In the genomic region with DNA sequence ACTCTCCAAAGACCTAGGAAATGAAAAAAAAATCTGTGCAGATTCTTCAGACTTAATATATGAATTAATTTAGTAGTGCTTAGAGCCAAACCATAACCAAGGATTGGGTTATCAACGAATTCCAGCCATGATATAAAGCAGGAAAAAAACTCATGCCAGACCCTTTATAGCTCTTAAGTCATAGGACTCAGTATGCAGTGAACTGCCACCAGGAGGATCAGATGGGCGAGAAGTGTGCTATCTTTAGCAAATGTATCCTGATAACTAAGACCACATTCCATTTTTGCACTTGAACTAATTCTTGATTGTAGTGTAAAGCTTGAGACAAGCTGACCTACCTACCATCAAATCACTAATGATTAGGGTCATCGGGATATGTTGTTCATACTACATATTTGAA, we compare ENCODE assay signal across 20 cellular contexts.
"Had no signal": no experiment of that assay in that cellular context is flagged by ENCODE, and none has a peak within 500 bp of the region (broad histone marks: within the 10 kb centered on the region; RNA-seq: fewer than 3 reads in every experiment).

No MANE protein-coding gene starts in this region.

- H3K36me3 ChIP-seq: breast epithelium, Peyer's patch had no signal

- H3K27me3 ChIP-seq: breast epithelium, Peyer's patch had no signal

- H3K9me3 ChIP-seq: breast epithelium, Peyer's patch had no signal

- DNase-seq: activated CD4-positive, alpha-beta T cell treated with anti-CD3 and anti-CD28 coated beads for 4 hours; activated CD8-positive, alpha-beta memory T cell treated with anti-CD3 and anti-CD28 coated beads, Interleukin-2, amount 50 U/mL, for 48 hours; activated CD8-positive, alpha-beta T cell treated with anti-CD3 and anti-CD28 coated beads, Interleukin-2, amount 10 ng/mL, durations not matched to agents 7 days and 5 days; activated naive CD4-positive, alpha-beta T cell treated with anti-CD3 and anti-CD28 coated beads, Interleukin-2, amount 50 U/mL, for 16 hours; activated T-cell treated with anti-CD3 and anti-CD28 coated beads, Interleukin-2, amount 50 U/mL, for 1 hour; aorta; KG1; NCI-H1092; NCI-H1417; NCI-H1694; NCI-H2029; NCI-H2107; NCI-H510A treated with DMSO at 0.1 percent for 48 hours; NCI-H69; NK-92 treated with Interleukin-12 subunit alpha and Interleukin-12 subunit beta, amount 100 ng/mL, for 24 hours; Peyer's patch; SHP77 treated with DMSO at 0.1 percent for 48 hours had no signal

- H3K4me1 ChIP-seq: breast epithelium, Peyer's patch had no signal

- ATAC-seq: activated CD4-positive, CD25-positive, alpha-beta regulatory T cell treated with anti-CD3 and anti-CD28 coated beads, Interleukin-2, amount 50 U/mL, for 24 hours; activated CD8-positive, alpha-beta T cell treated with anti-CD3 and anti-CD28 coated beads, Interleukin-2, amount 10 ng/mL, durations not matched to agents 7 days and 5 days had no signal

- H3K4me3 ChIP-seq: breast epithelium, Peyer's patch had no signal

- H3K27ac ChIP-seq: breast epithelium, Peyer's patch, RWPE1 had no signal
